ENCODE assay signal across 9 cellular contexts in the genomic region with DNA sequence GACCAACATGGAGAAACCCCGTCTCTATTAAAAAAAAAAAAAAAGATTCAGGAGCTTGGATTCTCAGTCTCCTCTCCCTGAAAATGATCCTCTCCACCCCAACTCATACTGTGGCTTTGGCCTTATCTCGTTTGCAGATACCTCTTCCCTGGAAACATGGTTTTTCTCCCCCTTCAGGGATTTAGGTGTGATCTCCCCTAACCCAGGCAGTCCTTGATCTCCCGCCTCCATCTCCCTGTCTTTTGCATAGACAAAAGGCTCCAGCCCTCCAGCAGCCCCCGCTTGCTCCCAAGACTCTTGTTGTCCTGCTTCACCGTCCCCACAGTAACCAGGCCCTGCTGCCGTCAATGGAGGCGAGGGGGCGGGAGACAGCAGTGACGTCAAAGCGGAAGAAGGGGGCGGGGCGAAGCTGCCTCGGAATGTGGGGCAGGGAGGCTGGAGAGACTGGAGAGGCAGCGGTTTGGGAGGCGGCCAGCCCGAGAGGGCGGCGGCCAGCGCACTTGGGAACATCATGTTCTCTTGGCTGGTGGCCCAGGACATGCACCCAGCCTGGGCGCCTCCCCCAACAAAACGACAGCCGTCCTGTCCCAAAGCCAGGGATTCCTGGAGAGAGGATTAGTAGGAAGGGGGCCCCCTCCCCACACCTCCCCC. TPM values are rescaled to one million over a fixed set of nuclear protein-coding genes. Genes with fewer than 3 reads are reported as not detected.
A peak's percentile ranks its signal among the peaks of the same experiment; 100 is the strongest.
DNase-seq lines count a peak whose midpoint lies in the region; ATAC-seq, FAIRE-seq and TF ChIP-seq lines count a peak whose summit lies in the region.
"Had no signal": no experiment of that assay in that cellular context is flagged by ENCODE, and none has a peak within 500 bp of the region (broad histone marks: within the 10 kb centered on the region; RNA-seq: fewer than 3 reads in every experiment).

No MANE protein-coding gene starts in this region.

- H3K27ac Mint-ChIP-seq in activated CD4-positive, alpha-beta memory T cell treated with anti-CD3 and anti-CD28 coated beads, Interleukin-2, amount 10 ng/mL, durations not matched to agents 7 days and 5 days = no peak overlapping the region

- peaks cover 58% of the 10 kb centered on the region for H3K4me1 ChIP-seq in HepG2 (ENCODE audit: insufficient read depth, low read length)

- FAIRE-seq in HepG2 (lab: Jason Lieb, UNC) = no peak
- FAIRE-seq: A204.1 had no signal

- POLR2A ChIA-PET in activated CD4-positive, alpha-beta memory T cell treated with anti-CD3 and anti-CD28 coated beads, Interleukin-2, amount 10 ng/mL, durations not matched to agents 7 days and 5 days (lab: Charles Lee) = interaction anchor here (1.0 to 16.5 kb wide), 10 partner anchors 10 to 230 kb away, joined by 3 to 653 read pairs (median 11); partner anchors contain the start of genes BORCS6, CTC1, RANGRF and TMEM107
- POLR2A ChIA-PET in HepG2 (lab: Yijun Ruan, JAX) = interaction anchor here (0.6 to 2.6 kb wide), 15 partner anchors 10 to 467 kb away, joined by 3 to 42 read pairs (median 4); partner anchors contain the start of genes AURKB, BORCS6, CTC1 and TMEM107

- peak overlapping the region; percentile 76 for H3K9ac ChIP-seq in HepG2 (ENCODE audit: insufficient read depth, low read depth, low read length)

- intact Hi-C loops in dorsolateral prefrontal cortex (cut with DNase I) (loop anchor here (2.0 to 10.0 kb wide), 3 partner anchors 33 to 309 kb away; partner anchors contain the start of gene BORCS6 (in 1 of the 2)), HepG2 (cut with micrococcal nuclease; ENCODE audit: unreplicated experiment) (no loop called here)

- WGBS in HepG2 (ENCODE audit: low lambda C conversion rate) = 8% methylated on average over 9 of the region's 22 CpGs

- TF ChIP-seq POLR2A in HepG2 (IDR thresholded peaks at IDR 0.05; ENCODE audit: insufficient read depth in 1 of 2, low read depth in 2 of 2, low read length in 2 of 2) = peak in 1 of 2 experiments; percentile 41; a peak in 1 of 4 replicates

- peak overlapping the region; percentile 90 to 100 (median 100) for H3K27ac ChIP-seq in dorsolateral prefrontal cortex
- H3K27ac ChIP-seq in HepG2 (ENCODE audit: extremely low read length, insufficient read depth, low read length) = peak overlapping the region; percentile 91

- no peaks in the 10 kb centered on the region for H3K27me3 Mint-ChIP-seq in activated CD4-positive, alpha-beta memory T cell treated with anti-CD3 and anti-CD28 coated beads, Interleukin-2, amount 10 ng/mL, durations not matched to agents 7 days and 5 days

- ATAC-seq in HepG2 (no peak; the same call in 2 of the 3 replicates), GM19397 (IDR thresholded peaks at IDR 0.05; ENCODE audit: unreplicated experiment) (no peak)

- no peaks in the 10 kb centered on the region for H3K9me3 Mint-ChIP-seq in activated CD4-positive, alpha-beta memory T cell treated with anti-CD3 and anti-CD28 coated beads, Interleukin-2, amount 10 ng/mL, durations not matched to agents 7 days and 5 days

- peak overlapping the region; percentile 63 for H3K4me3 Mint-ChIP-seq in activated CD4-positive, alpha-beta memory T cell treated with anti-CD3 and anti-CD28 coated beads, Interleukin-2, amount 10 ng/mL, durations not matched to agents 7 days and 5 days

- H3K79me2 ChIP-seq in HepG2 (ENCODE audit: insufficient read depth, low read length) = peaks cover 4% of the 10 kb centered on the region

- DNase-seq in DMS153 (lab: John Stamatoyannopoulos, UW) (peak; percentile 35), DMS153 treated with DMSO at 0.1 percent for 48 hours (lab: John Stamatoyannopoulos, UW; ENCODE audit: unreplicated experiment) (no peak), NCI-H524 (lab: John Stamatoyannopoulos, UW) (peak; percentile 66 to 82), dorsolateral prefrontal cortex (peak; percentile 86 to 98 (median 97)), HepG2 (ENCODE audit: low spot score) (peak; percentile 69)
- DNase-seq in activated CD4-positive, alpha-beta memory T cell treated with anti-CD3 and anti-CD28 coated beads, Interleukin-2, amount 10 ng/mL, durations not matched to agents 7 days and 5 days = peak; percentile 92
- DNase-seq in stimulated activated CD4-positive, alpha-beta T cell treated with anti-CD3 and anti-CD28 coated beads, Interleukin-1b, Interleukin-23, amount 100 ng/mL, for 4 hours (ENCODE audit: low read depth in 2 of 2) = peak; percentile 73 to 76

- TF ChIP-seq CTCF in dorsolateral prefrontal cortex (IDR thresholded peaks at IDR 0.05 in 54 of 56, conservative IDR thresholded peaks at IDR 0.05 in 2 of 56; ENCODE audit: low read depth in 1 of 56, partially characterized antibody in 56 of 56) (peak in 17 of 56 donors; percentile 9 to 42 (median 22)), HepG2 (CRISPR knock-in tag; IDR thresholded peaks at IDR 0.05) (no peak)

- BruUV-seq in HepG2 (replicated peaks; lab: Mats Ljungman, UMichigan) = no TSS peak

- H3K4me1 Mint-ChIP-seq in activated CD4-positive, alpha-beta memory T cell treated with anti-CD3 and anti-CD28 coated beads, Interleukin-2, amount 10 ng/mL, durations not matched to agents 7 days and 5 days = peaks cover 45% of the 10 kb centered on the region

- peak overlapping the region; percentile 60 to 98 (median 87) for H3K4me3 ChIP-seq in dorsolateral prefrontal cortex
- peak overlapping the region; percentile 45 to 70 (median 58) for H3K4me3 ChIP-seq in HepG2 (replicated peaks in 1 of 3; ENCODE audit: insufficient read depth in 1 of 3, low read depth in 2 of 3, low read length in 3 of 3)

- CTCF ChIA-PET in activated CD4-positive, alpha-beta memory T cell treated with anti-CD3 and anti-CD28 coated beads, Interleukin-2, amount 10 ng/mL, durations not matched to agents 7 days and 5 days (lab: Charles Lee) = no interaction called here
- CTCF ChIA-PET in HepG2 (lab: Yijun Ruan, JAX; ENCODE audit: low intra/inter-chr PET ratio, low total read pairs) = no interaction called here

- peak overlapping the region; percentile 97 for H3K4me2 ChIP-seq in HepG2 (ENCODE audit: low read depth, low read length)

- H3K9me3 ChIP-seq in HepG2 (ENCODE audit: low read length) = no peaks in the 10 kb centered on the region

- no peak overlapping the region for H2AFZ ChIP-seq in HepG2 (ENCODE audit: low read length)

- in situ Hi-C loops in HepG2 (cut with HindIII; ENCODE audit: extremely low pct_ligation_motif_present, low pct_unique_long_range_greater_than_20kb) = no loop called here

- no peak for TF ChIP-seq RAD21 in HepG2 (CRISPR knock-in tag; IDR thresholded peaks at IDR 0.05)

- H3K36me3 ChIP-seq in HepG2 (replicated peaks in 1 of 2; ENCODE audit: control insufficient read depth in 1 of 2, insufficient read depth in 2 of 2, low read length in 2 of 2) = peaks cover 0 to 8% of the 10 kb centered on the region in 2 experiments; a peak in 2 of 5 replicates

- no peaks in the 10 kb centered on the region for H4K20me1 ChIP-seq in HepG2 (ENCODE audit: insufficient read depth, low read length)

- H3K36me3 Mint-ChIP-seq in activated CD4-positive, alpha-beta memory T cell treated with anti-CD3 and anti-CD28 coated beads, Interleukin-2, amount 10 ng/mL, durations not matched to agents 7 days and 5 days (ENCODE audit: low read depth) = peaks cover 29% of the 10 kb centered on the region

- H3K27me3 ChIP-seq in dorsolateral prefrontal cortex (no peaks in the 10 kb centered on the region), HepG2 (ENCODE audit: control insufficient read depth in 1 of 2, insufficient read depth in 2 of 2, low read length in 2 of 2) (no peaks in the 10 kb centered on the region)

- TF ChIP-seq EP300 in HepG2 (IDR thresholded peaks at IDR 0.05; ENCODE audit: low read depth in 2 of 2, low read length in 2 of 2) = no peak
- no peak for TF ChIP-seq EP300 in HepG2 (CRISPR knock-in tag; IDR thresholded peaks at IDR 0.05; ENCODE audit: borderline replicate concordance)

RNA-seq across cellular contexts. Expression of gene PER1, which starts 1.9 kb away (rescaled TPM):
- total RNA-seq in activated CD4-positive, alpha-beta memory T cell treated with anti-CD3 and anti-CD28 coated beads, Interleukin-2, amount 10 ng/mL, durations not matched to agents 7 days and 5 days = 10 to 100 TPM; 53.5 to 56.6 TPM
- 100 to 1,000 TPM in 74 of 120 experiments, 10 to 100 TPM in 46; 46.9 to 218 (median 112) TPM for total RNA-seq in dorsolateral prefrontal cortex
- total RNA-seq in HepG2 (2016; rRNA removed; fragmentation: Illumina TruSeq; extraction: Trizol) = 2.6 and 5.5 TPM in 2 replicates
- 1.8 and 2.9 TPM in 2 replicates for total RNA-seq in HepG2 (2016; cell fraction: cytosol; rRNA removed; fragmentation: Illumina TruSeq; extraction: Trizol; ENCODE audit: low read depth)
- total RNA-seq in HepG2 (2016; cell fraction: insoluble cytoplasmic fraction; rRNA removed; fragmentation: Illumina TruSeq; extraction: Trizol) = 3.2 and 5.8 TPM in 2 replicates
- total RNA-seq in HepG2 (2016; cell fraction: membrane; rRNA removed; fragmentation: Illumina TruSeq; extraction: Trizol) = 1.4 and 1.9 TPM in 2 replicates
- total RNA-seq in HepG2 (2016; cell fraction: nucleus; rRNA removed; fragmentation: Illumina TruSeq; extraction: Trizol) = 4.1 and 4.3 TPM in 2 replicates
- 3.6 and 5.2 TPM in 2 replicates for polyA plus RNA-seq in HepG2 (2011; rRNA removed)
- 1.3 and 1.4 TPM in 2 replicates for polyA plus RNA-seq in HepG2 (2011; cell fraction: cytosol; rRNA removed)
- polyA plus RNA-seq in HepG2 (2011; cell fraction: nucleus; rRNA removed) = 32.0 and 32.6 TPM in 2 replicates
- polyA plus RNA-seq in HepG2 (2012) = 7.8 and 11.4 TPM in 2 replicates
- polyA plus RNA-seq in HepG2 (2016; cell fraction: cytosol; fragmentation: Illumina TruSeq; extraction: Trizol; ENCODE audit: low read depth) = 0.38 and 0.70 TPM in 2 replicates
- 2.2 and 3.6 TPM in 2 replicates for polyA plus RNA-seq in HepG2 (2016; cell fraction: insoluble cytoplasmic fraction; fragmentation: Illumina TruSeq; extraction: Trizol; ENCODE audit: low read depth)
- polyA plus RNA-seq in HepG2 (2016; cell fraction: membrane; fragmentation: Illumina TruSeq; extraction: Trizol; ENCODE audit: low read depth) = 0.49 and 0.90 TPM in 2 replicates
- 13.1 and 17.6 TPM in 2 replicates for polyA plus RNA-seq in HepG2 (2016; cell fraction: nucleus; fragmentation: Illumina TruSeq; extraction: Trizol; ENCODE audit: insufficient read depth, low read depth)
- 11.1 and 12.7 TPM in 2 replicates for polyA minus RNA-seq in HepG2 (2011; rRNA and poly(A)+ RNA removed; ENCODE audit: low replicate concordance)
- 3.8 and 6.2 TPM in 2 replicates for polyA minus RNA-seq in HepG2 (2011; cell fraction: cytosol; rRNA and poly(A)+ RNA removed)
- 10.4 and 10.7 TPM in 2 replicates for polyA minus RNA-seq in HepG2 (2011; cell fraction: nucleus; rRNA and poly(A)+ RNA removed)

RNA-seq across cellular contexts. Expression of gene VAMP2, which starts 8.7 kb away (rescaled TPM):
- total RNA-seq in activated CD4-positive, alpha-beta memory T cell treated with anti-CD3 and anti-CD28 coated beads, Interleukin-2, amount 10 ng/mL, durations not matched to agents 7 days and 5 days = 10 to 100 TPM; 75.2 to 79.1 TPM
- total RNA-seq in dorsolateral prefrontal cortex (100 to 1,000 TPM; 264 to 763 (median 490) TPM), HepG2 (2016; rRNA removed; fragmentation: Illumina TruSeq; extraction: Trizol) (2.0 and 3.9 TPM in 2 replicates)
- 4.1 and 5.2 TPM in 2 replicates for total RNA-seq in HepG2 (2016; cell fraction: cytosol; rRNA removed; fragmentation: Illumina TruSeq; extraction: Trizol; ENCODE audit: low read depth)
- total RNA-seq in HepG2 (2016; cell fraction: insoluble cytoplasmic fraction; rRNA removed; fragmentation: Illumina TruSeq; extraction: Trizol) = 1.9 and 3.4 TPM in 2 replicates
- total RNA-seq in HepG2 (2016; cell fraction: membrane; rRNA removed; fragmentation: Illumina TruSeq; extraction: Trizol) = 3.2 and 3.4 TPM in 2 replicates
- total RNA-seq in HepG2 (2016; cell fraction: nucleus; rRNA removed; fragmentation: Illumina TruSeq; extraction: Trizol) = 6.5 and 7.1 TPM in 2 replicates
- 17.2 and 19.6 TPM in 2 replicates for polyA plus RNA-seq in HepG2 (2011; rRNA removed)
- polyA plus RNA-seq in HepG2 (2011; cell fraction: cytosol; rRNA removed) = 10.1 and 13.2 TPM in 2 replicates
- 40.7 and 63.7 TPM in 2 replicates for polyA plus RNA-seq in HepG2 (2011; cell fraction: nucleus; rRNA removed)
- 29.0 and 34.1 TPM in 2 replicates for polyA plus RNA-seq in HepG2 (2012)
- polyA plus RNA-seq in HepG2 (2016; cell fraction: cytosol; fragmentation: Illumina TruSeq; extraction: Trizol; ENCODE audit: low read depth) = 2.0 and 2.2 TPM in 2 replicates
- polyA plus RNA-seq in HepG2 (2016; cell fraction: insoluble cytoplasmic fraction; fragmentation: Illumina TruSeq; extraction: Trizol; ENCODE audit: low read depth) = 7.1 and 8.5 TPM in 2 replicates
- 4.9 and 5.5 TPM in 2 replicates for polyA plus RNA-seq in HepG2 (2016; cell fraction: membrane; fragmentation: Illumina TruSeq; extraction: Trizol; ENCODE audit: low read depth)
- 35.4 and 36.0 TPM in 2 replicates for polyA plus RNA-seq in HepG2 (2016; cell fraction: nucleus; fragmentation: Illumina TruSeq; extraction: Trizol; ENCODE audit: insufficient read depth, low read depth)
- 6.8 and 7.6 TPM in 2 replicates for polyA minus RNA-seq in HepG2 (2011; rRNA and poly(A)+ RNA removed; ENCODE audit: low replicate concordance)
- polyA minus RNA-seq in HepG2 (2011; cell fraction: cytosol; rRNA and poly(A)+ RNA removed) = 3.4 and 6.6 TPM in 2 replicates
- 10.8 and 14.9 TPM in 2 replicates for polyA minus RNA-seq in HepG2 (2011; cell fraction: nucleus; rRNA and poly(A)+ RNA removed)

RNA-seq across cellular contexts. Expression of gene TMEM107, which starts 22.1 kb away (rescaled TPM):
- 10 to 100 TPM; 49.7 to 53.9 TPM for total RNA-seq in activated CD4-positive, alpha-beta memory T cell treated with anti-CD3 and anti-CD28 coated beads, Interleukin-2, amount 10 ng/mL, durations not matched to agents 7 days and 5 days
- total RNA-seq in dorsolateral prefrontal cortex (10 to 100 TPM in 119 of 120 experiments, 1 to 10 TPM in 1; 9.1 to 25.9 (median 17.1) TPM), HepG2 (2016; rRNA removed; fragmentation: Illumina TruSeq; extraction: Trizol) (3.8 and 15.3 TPM in 2 replicates)
- total RNA-seq in HepG2 (2016; cell fraction: cytosol; rRNA removed; fragmentation: Illumina TruSeq; extraction: Trizol; ENCODE audit: low read depth) = 138 and 159 TPM in 2 replicates
- 4.0 and 13.1 TPM in 2 replicates for total RNA-seq in HepG2 (2016; cell fraction: insoluble cytoplasmic fraction; rRNA removed; fragmentation: Illumina TruSeq; extraction: Trizol)
- 25.0 and 29.6 TPM in 2 replicates for total RNA-seq in HepG2 (2016; cell fraction: membrane; rRNA removed; fragmentation: Illumina TruSeq; extraction: Trizol)
- 18.7 and 21.8 TPM in 2 replicates for total RNA-seq in HepG2 (2016; cell fraction: nucleus; rRNA removed; fragmentation: Illumina TruSeq; extraction: Trizol)
- polyA plus RNA-seq in HepG2 (2011; rRNA removed) = 4.5 and 7.2 TPM in 2 replicates
- polyA plus RNA-seq in HepG2 (2011; cell fraction: cytosol; rRNA removed) = 5.0 and 5.5 TPM in 2 replicates
- polyA plus RNA-seq in HepG2 (2011; cell fraction: nucleus; rRNA removed) = 3.9 and 4.3 TPM in 2 replicates
- polyA plus RNA-seq in HepG2 (2012) = 2.6 and 3.6 TPM in 2 replicates
- 2.4 and 3.4 TPM in 2 replicates for polyA plus RNA-seq in HepG2 (2016; cell fraction: cytosol; fragmentation: Illumina TruSeq; extraction: Trizol; ENCODE audit: low read depth)
- 3.4 and 3.5 TPM in 2 replicates for polyA plus RNA-seq in HepG2 (2016; cell fraction: insoluble cytoplasmic fraction; fragmentation: Illumina TruSeq; extraction: Trizol; ENCODE audit: low read depth)
- polyA plus RNA-seq in HepG2 (2016; cell fraction: membrane; fragmentation: Illumina TruSeq; extraction: Trizol; ENCODE audit: low read depth) = 2.1 and 3.3 TPM in 2 replicates
- 4.5 and 4.6 TPM in 2 replicates for polyA plus RNA-seq in HepG2 (2016; cell fraction: nucleus; fragmentation: Illumina TruSeq; extraction: Trizol; ENCODE audit: insufficient read depth, low read depth)
- 121 and 165 TPM in 2 replicates for polyA minus RNA-seq in HepG2 (2011; rRNA and poly(A)+ RNA removed; ENCODE audit: low replicate concordance)
- polyA minus RNA-seq in HepG2 (2011; cell fraction: cytosol; rRNA and poly(A)+ RNA removed) = 34.2 and 36.5 TPM in 2 replicates
- polyA minus RNA-seq in HepG2 (2011; cell fraction: nucleus; rRNA and poly(A)+ RNA removed) = 79.1 and 96.4 TPM in 2 replicates

RNA-seq across cellular contexts. Expression of gene HES7, which starts 30.2 kb away (rescaled TPM):
- 1 to 10 TPM; 1.4 to 1.5 TPM for total RNA-seq in activated CD4-positive, alpha-beta memory T cell treated with anti-CD3 and anti-CD28 coated beads, Interleukin-2, amount 10 ng/mL, durations not matched to agents 7 days and 5 days
- total RNA-seq in dorsolateral prefrontal cortex = 1 to 10 TPM in 88 of 120 experiments, under 1 TPM in 29, not detected in 3; 0.28 to 5.9 (median 1.7) TPM
- not detected in 2 replicates for total RNA-seq in HepG2 (2016; rRNA removed; fragmentation: Illumina TruSeq; extraction: Trizol)
- not detected in 2 replicates for total RNA-seq in HepG2 (2016; cell fraction: cytosol; rRNA removed; fragmentation: Illumina TruSeq; extraction: Trizol; ENCODE audit: low read depth)
- not detected in 2 replicates for total RNA-seq in HepG2 (2016; cell fraction: insoluble cytoplasmic fraction; rRNA removed; fragmentation: Illumina TruSeq; extraction: Trizol)
- not detected in 2 replicates for total RNA-seq in HepG2 (2016; cell fraction: membrane; rRNA removed; fragmentation: Illumina TruSeq; extraction: Trizol)
- total RNA-seq in HepG2 (2016; cell fraction: nucleus; rRNA removed; fragmentation: Illumina TruSeq; extraction: Trizol) = not detected in 2 replicates
- not detected in 2 replicates for polyA plus RNA-seq in HepG2 (2011; rRNA removed)
- not detected in 2 replicates for polyA plus RNA-seq in HepG2 (2011; cell fraction: cytosol; rRNA removed)
- polyA plus RNA-seq in HepG2 (2011; cell fraction: nucleus; rRNA removed) = 0.42 and 0.50 TPM in 2 replicates
- 0.11 TPM in 1 of 2 replicates, not detected in the other for polyA plus RNA-seq in HepG2 (2012)
- polyA plus RNA-seq in HepG2 (2016; cell fraction: cytosol; fragmentation: Illumina TruSeq; extraction: Trizol; ENCODE audit: low read depth) = not detected in 2 replicates
- polyA plus RNA-seq in HepG2 (2016; cell fraction: insoluble cytoplasmic fraction; fragmentation: Illumina TruSeq; extraction: Trizol; ENCODE audit: low read depth) = not detected in 2 replicates
- polyA plus RNA-seq in HepG2 (2016; cell fraction: membrane; fragmentation: Illumina TruSeq; extraction: Trizol; ENCODE audit: low read depth) = not detected in 2 replicates
- not detected in 2 replicates for polyA plus RNA-seq in HepG2 (2016; cell fraction: nucleus; fragmentation: Illumina TruSeq; extraction: Trizol; ENCODE audit: insufficient read depth, low read depth)
- polyA minus RNA-seq in HepG2 (2011; rRNA and poly(A)+ RNA removed; ENCODE audit: low replicate concordance) = 3.9 TPM in 1 of 2 replicates, not detected in the other
- not detected in 2 replicates for polyA minus RNA-seq in HepG2 (2011; cell fraction: cytosol; rRNA and poly(A)+ RNA removed)
- not detected in 2 replicates for polyA minus RNA-seq in HepG2 (2011; cell fraction: nucleus; rRNA and poly(A)+ RNA removed)

RNA-seq across cellular contexts. Expression of gene ALOXE3, which starts 35.8 kb away (rescaled TPM):
- total RNA-seq in activated CD4-positive, alpha-beta memory T cell treated with anti-CD3 and anti-CD28 coated beads, Interleukin-2, amount 10 ng/mL, durations not matched to agents 7 days and 5 days = not detected
- total RNA-seq in dorsolateral prefrontal cortex (1 to 10 TPM in 110 of 120 experiments, under 1 TPM in 10; 0.39 to 6.5 (median 2.0) TPM), HepG2 (2016; rRNA removed; fragmentation: Illumina TruSeq; extraction: Trizol) (not detected in 2 replicates)
- not detected in 2 replicates for total RNA-seq in HepG2 (2016; cell fraction: cytosol; rRNA removed; fragmentation: Illumina TruSeq; extraction: Trizol; ENCODE audit: low read depth)
- total RNA-seq in HepG2 (2016; cell fraction: insoluble cytoplasmic fraction; rRNA removed; fragmentation: Illumina TruSeq; extraction: Trizol) = 0.02 TPM in 1 of 2 replicates, not detected in the other
- not detected in 2 replicates for total RNA-seq in HepG2 (2016; cell fraction: membrane; rRNA removed; fragmentation: Illumina TruSeq; extraction: Trizol)
- total RNA-seq in HepG2 (2016; cell fraction: nucleus; rRNA removed; fragmentation: Illumina TruSeq; extraction: Trizol) = not detected in 2 replicates
- polyA plus RNA-seq in HepG2 (2011; rRNA removed) = 0.07 TPM in 1 of 2 replicates, not detected in the other
- polyA plus RNA-seq in HepG2 (2011; cell fraction: cytosol; rRNA removed) = 0.03 TPM in 1 of 2 replicates, not detected in the other
- polyA plus RNA-seq in HepG2 (2011; cell fraction: nucleus; rRNA removed) = 0.14 and 0.18 TPM in 2 replicates
- 0.08 TPM in 1 of 2 replicates, not detected in the other for polyA plus RNA-seq in HepG2 (2012)
- not detected in 2 replicates for polyA plus RNA-seq in HepG2 (2016; cell fraction: cytosol; fragmentation: Illumina TruSeq; extraction: Trizol; ENCODE audit: low read depth)
- not detected in 2 replicates for polyA plus RNA-seq in HepG2 (2016; cell fraction: insoluble cytoplasmic fraction; fragmentation: Illumina TruSeq; extraction: Trizol; ENCODE audit: low read depth)
- polyA plus RNA-seq in HepG2 (2016; cell fraction: membrane; fragmentation: Illumina TruSeq; extraction: Trizol; ENCODE audit: low read depth) = not detected in 2 replicates
- not detected in 2 replicates for polyA plus RNA-seq in HepG2 (2016; cell fraction: nucleus; fragmentation: Illumina TruSeq; extraction: Trizol; ENCODE audit: insufficient read depth, low read depth)
- 0.63 TPM in 1 of 2 replicates, not detected in the other for polyA minus RNA-seq in HepG2 (2011; rRNA and poly(A)+ RNA removed; ENCODE audit: low replicate concordance)
- polyA minus RNA-seq in HepG2 (2011; cell fraction: cytosol; rRNA and poly(A)+ RNA removed) = not detected in 2 replicates
- not detected in 2 replicates for polyA minus RNA-seq in HepG2 (2011; cell fraction: nucleus; rRNA and poly(A)+ RNA removed)

Comparison
In these comparisons a context has a peak if more than half of its experiments do, and no peak if none do; other contexts are left out.
1. RNA of gene PER1, which starts 1.9 kb away (total RNA-seq): 46.9 to 218 TPM in dorsolateral prefrontal cortex and 53.5 to 56.6 TPM in activated CD4-positive, alpha-beta memory T cell treated with anti-CD3 and anti-CD28 coated beads, Interleukin-2, amount 10 ng/mL, durations not matched to agents 7 days and 5 days; 1.4 to 5.8 TPM in HepG2; every median in the first group is over 4 times any median in the second.
2. RNA of gene VAMP2, which starts 8.7 kb away (total RNA-seq): 264 to 763 TPM in dorsolateral prefrontal cortex and 75.2 to 79.1 TPM in activated CD4-positive, alpha-beta memory T cell treated with anti-CD3 and anti-CD28 coated beads, Interleukin-2, amount 10 ng/mL, durations not matched to agents 7 days and 5 days; 1.9 to 7.1 TPM in HepG2; every median in the first group is over 4 times any median in the second.